In the genomic region with DNA sequence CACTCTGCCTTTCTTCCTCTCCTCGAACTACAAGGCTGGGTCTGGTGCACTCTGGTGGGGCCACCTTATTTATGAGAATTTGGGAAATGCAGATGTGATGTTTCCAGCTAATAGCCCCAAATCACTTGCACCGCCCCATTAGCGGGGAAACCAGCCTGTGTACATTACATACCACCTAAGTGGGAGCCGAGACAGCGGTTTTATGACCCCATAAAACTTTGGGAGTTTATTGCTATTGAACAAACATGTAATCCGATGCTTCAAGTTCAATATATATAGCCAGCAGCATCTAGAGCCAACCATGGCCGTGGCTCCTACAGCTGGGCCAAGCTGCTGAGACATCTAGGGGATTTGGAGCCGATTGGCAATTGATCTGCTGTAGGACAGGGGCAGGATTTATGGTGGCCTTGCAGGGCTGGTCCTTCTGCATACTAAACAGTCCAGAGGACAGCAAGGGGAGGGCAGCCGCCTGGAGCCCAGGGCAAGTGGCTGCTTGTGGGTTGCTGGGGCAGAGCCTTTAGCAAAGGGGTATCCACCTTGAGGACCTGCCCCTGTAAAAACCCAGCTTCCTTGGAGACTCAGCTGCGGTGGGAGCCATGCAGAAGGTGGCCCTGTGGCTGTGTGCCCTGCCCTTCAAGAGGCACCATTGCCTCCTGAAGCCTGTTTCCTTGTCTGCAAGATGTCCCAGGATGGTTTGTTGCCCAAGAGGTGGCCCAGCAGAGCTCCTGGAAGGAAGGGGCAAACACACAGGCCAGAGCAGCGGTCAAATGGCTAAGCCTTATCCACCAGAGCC, we compare ENCODE assay signal across 1 cellular context.
TF ChIP-seq lines count a peak whose summit lies in the region.

No MANE protein-coding gene starts in this region.

TF ChIP-seq in HEK293, 187 proteins besides CTCF, POLR2A, EP300 and RAD21 (continued from another document and continues in another):
- TF ChIP-seq KLF16 (tag by site-specific recombination; IDR thresholded peaks at IDR 0.05): no peak
- TF ChIP-seq ZNF146 (tag by site-specific recombination; IDR thresholded peaks at IDR 0.05): no peak
- TF ChIP-seq YY1 (tag by site-specific recombination; IDR thresholded peaks at IDR 0.05): no peak
- no peak for TF ChIP-seq ZNF777 (tag by site-specific recombination; IDR thresholded peaks at IDR 0.05; ENCODE audit: borderline replicate concordance)
- peak; percentile 56; the same call in 1 of the 2 replicates for TF ChIP-seq EGR2 (tag by site-specific recombination; IDR thresholded peaks at IDR 0.05; ENCODE audit: low read depth)
- no peak for TF ChIP-seq ZNF623 (tag by site-specific recombination; IDR thresholded peaks at IDR 0.05)
- TF ChIP-seq, protein P1, sequence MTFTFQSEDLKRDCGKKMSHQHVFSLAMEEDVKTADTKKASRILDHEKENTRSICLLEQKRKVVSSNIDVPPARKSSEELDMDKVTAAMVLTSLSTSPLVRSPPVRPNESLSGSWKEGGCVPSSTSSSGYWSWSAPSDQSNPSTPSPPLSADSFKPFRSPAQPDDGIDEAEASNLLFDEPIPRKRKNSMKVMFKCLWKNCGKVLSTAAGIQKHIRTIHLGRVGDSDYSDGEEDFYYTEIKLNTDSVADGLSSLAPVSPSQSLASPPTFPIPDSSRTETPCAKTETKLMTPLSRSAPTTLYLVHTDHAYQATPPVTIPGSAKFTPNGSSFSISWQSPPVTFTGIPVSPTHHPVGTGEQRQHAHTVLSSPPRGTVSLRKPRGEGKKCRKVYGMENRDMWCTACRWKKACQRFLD (tag by site-specific recombination; IDR thresholded peaks at IDR 0.05): no peak
- peak; percentile 92 for TF ChIP-seq OSR2 (tag by site-specific recombination; IDR thresholded peaks at IDR 0.05)
- TF ChIP-seq ZNF157 (tag by site-specific recombination; IDR thresholded peaks at IDR 0.05): no peak
- peak; percentile 69 for TF ChIP-seq ZBTB8A (tag by site-specific recombination; IDR thresholded peaks at IDR 0.05)
- no peak for TF ChIP-seq ZNF221 (tag by site-specific recombination; IDR thresholded peaks at IDR 0.05; ENCODE audit: borderline replicate concordance)
- no peak for TF ChIP-seq ZNF664 (tag by site-specific recombination; IDR thresholded peaks at IDR 0.05)
- TF ChIP-seq SP7 (tag by site-specific recombination; IDR thresholded peaks at IDR 0.05): peak; percentile 60; the same call in 1 of the 2 replicates
- no peak for TF ChIP-seq ZNF549 (tag by site-specific recombination; IDR thresholded peaks at IDR 0.05)
- TF ChIP-seq, protein P2, sequence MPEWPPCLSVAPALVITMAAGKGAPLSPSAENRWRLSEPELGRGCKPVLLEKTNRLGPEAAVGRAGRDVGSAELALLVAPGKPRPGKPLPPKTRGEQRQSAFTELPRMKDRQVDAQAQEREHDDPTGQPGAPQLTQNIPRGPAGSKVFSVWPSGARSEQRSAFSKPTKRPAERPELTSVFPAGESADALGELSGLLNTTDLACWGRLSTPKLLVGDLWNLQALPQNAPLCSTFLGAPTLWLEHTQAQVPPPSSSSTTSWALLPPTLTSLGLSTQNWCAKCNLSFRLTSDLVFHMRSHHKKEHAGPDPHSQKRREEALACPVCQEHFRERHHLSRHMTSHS (tag by site-specific recombination; IDR thresholded peaks at IDR 0.05): no peak
- TF ChIP-seq, protein P3, sequence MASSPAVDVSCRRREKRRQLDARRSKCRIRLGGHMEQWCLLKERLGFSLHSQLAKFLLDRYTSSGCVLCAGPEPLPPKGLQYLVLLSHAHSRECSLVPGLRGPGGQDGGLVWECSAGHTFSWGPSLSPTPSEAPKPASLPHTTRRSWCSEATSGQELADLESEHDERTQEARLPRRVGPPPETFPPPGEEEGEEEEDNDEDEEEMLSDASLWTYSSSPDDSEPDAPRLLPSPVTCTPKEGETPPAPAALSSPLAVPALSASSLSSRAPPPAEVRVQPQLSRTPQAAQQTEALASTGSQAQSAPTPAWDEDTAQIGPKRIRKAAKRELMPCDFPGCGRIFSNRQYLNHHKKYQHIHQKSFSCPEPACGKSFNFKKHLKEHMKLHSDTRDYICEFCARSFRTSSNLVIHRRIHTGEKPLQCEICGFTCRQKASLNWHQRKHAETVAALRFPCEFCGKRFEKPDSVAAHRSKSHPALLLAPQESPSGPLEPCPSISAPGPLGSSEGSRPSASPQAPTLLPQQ (tag by site-specific recombination; IDR thresholded peaks at IDR 0.05): peak; percentile 91
- peak; percentile 75 for TF ChIP-seq ZNF121 (tag by site-specific recombination; IDR thresholded peaks at IDR 0.05)
- no peak for TF ChIP-seq GFI1B (tag by site-specific recombination; IDR thresholded peaks at IDR 0.05)
- TF ChIP-seq ZNF16 (tag by site-specific recombination; IDR thresholded peaks at IDR 0.05; ENCODE audit: low read depth): no peak
- TF ChIP-seq ZNF830 (tag by site-specific recombination; IDR thresholded peaks at IDR 0.05; ENCODE audit: low read depth): no peak
- TF ChIP-seq ZNF426 (tag by site-specific recombination; IDR thresholded peaks at IDR 0.05): no peak
- TF ChIP-seq, protein P4, sequence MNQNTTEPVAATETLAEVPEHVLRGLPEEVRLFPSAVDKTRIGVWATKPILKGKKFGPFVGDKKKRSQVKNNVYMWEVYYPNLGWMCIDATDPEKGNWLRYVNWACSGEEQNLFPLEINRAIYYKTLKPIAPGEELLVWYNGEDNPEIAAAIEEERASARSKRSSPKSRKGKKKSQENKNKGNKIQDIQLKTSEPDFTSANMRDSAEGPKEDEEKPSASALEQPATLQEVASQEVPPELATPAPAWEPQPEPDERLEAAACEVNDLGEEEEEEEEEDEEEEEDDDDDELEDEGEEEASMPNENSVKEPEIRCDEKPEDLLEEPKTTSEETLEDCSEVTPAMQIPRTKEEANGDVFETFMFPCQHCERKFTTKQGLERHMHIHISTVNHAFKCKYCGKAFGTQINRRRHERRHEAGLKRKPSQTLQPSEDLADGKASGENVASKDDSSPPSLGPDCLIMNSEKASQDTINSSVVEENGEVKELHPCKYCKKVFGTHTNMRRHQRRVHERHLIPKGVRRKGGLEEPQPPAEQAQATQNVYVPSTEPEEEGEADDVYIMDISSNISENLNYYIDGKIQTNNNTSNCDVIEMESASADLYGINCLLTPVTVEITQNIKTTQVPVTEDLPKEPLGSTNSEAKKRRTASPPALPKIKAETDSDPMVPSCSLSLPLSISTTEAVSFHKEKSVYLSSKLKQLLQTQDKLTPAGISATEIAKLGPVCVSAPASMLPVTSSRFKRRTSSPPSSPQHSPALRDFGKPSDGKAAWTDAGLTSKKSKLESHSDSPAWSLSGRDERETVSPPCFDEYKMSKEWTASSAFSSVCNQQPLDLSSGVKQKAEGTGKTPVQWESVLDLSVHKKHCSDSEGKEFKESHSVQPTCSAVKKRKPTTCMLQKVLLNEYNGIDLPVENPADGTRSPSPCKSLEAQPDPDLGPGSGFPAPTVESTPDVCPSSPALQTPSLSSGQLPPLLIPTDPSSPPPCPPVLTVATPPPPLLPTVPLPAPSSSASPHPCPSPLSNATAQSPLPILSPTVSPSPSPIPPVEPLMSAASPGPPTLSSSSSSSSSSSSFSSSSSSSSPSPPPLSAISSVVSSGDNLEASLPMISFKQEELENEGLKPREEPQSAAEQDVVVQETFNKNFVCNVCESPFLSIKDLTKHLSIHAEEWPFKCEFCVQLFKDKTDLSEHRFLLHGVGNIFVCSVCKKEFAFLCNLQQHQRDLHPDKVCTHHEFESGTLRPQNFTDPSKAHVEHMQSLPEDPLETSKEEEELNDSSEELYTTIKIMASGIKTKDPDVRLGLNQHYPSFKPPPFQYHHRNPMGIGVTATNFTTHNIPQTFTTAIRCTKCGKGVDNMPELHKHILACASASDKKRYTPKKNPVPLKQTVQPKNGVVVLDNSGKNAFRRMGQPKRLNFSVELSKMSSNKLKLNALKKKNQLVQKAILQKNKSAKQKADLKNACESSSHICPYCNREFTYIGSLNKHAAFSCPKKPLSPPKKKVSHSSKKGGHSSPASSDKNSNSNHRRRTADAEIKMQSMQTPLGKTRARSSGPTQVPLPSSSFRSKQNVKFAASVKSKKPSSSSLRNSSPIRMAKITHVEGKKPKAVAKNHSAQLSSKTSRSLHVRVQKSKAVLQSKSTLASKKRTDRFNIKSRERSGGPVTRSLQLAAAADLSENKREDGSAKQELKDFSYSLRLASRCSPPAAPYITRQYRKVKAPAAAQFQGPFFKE (tag by site-specific recombination; IDR thresholded peaks at IDR 0.05; ENCODE audit: borderline replicate concordance): no peak
- no peak for TF ChIP-seq ZNF354C (tag by site-specific recombination; IDR thresholded peaks at IDR 0.05; ENCODE audit: borderline replicate concordance, low read depth)
- no peak for TF ChIP-seq ZNF23 (tag by site-specific recombination; IDR thresholded peaks at IDR 0.05; ENCODE audit: borderline replicate concordance)
- no peak for TF ChIP-seq ZNF394 (tag by site-specific recombination; IDR thresholded peaks at IDR 0.05; ENCODE audit: borderline replicate concordance)
- TF ChIP-seq ZNF211 (tag by site-specific recombination; IDR thresholded peaks at IDR 0.05; ENCODE audit: low read depth): no peak
- TF ChIP-seq, protein P5, sequence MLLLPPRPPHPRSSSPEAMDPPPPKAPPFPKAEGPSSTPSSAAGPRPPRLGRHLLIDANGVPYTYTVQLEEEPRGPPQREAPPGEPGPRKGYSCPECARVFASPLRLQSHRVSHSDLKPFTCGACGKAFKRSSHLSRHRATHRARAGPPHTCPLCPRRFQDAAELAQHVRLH (tag by site-specific recombination; IDR thresholded peaks at IDR 0.05): 0 out of 2 replicates have a peak, but pooled peaks have one; percentile 40
- TF ChIP-seq ZBTB1 (tag by site-specific recombination; IDR thresholded peaks at IDR 0.05): no peak
- peak; percentile 85 for TF ChIP-seq ZSCAN30 (tag by site-specific recombination; IDR thresholded peaks at IDR 0.05)
- TF ChIP-seq, protein P6, sequence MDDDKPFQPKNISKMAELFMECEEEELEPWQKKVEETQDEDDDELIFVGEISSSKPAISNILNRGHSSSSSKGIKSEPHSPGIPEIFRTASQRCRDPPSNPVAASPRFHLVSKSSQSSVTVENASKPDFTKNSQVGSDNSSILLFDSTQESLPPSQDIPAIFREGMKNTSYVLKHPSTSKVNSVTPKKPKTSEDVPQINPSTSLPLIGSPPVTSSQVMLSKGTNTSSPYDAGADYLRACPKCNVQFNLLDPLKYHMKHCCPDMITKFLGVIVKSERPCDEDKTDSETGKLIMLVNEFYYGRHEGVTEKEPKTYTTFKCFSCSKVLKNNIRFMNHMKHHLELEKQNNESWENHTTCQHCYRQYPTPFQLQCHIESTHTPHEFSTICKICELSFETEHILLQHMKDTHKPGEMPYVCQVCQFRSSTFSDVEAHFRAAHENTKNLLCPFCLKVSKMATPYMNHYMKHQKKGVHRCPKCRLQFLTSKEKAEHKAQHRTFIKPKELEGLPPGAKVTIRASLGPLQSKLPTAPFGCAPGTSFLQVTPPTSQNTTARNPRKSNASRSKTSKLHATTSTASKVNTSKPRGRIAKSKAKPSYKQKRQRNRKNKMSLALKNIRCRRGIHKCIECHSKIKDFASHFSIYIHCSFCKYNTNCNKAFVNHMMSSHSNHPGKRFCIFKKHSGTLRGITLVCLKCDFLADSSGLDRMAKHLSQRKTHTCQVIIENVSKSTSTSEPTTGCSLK (tag by site-specific recombination; IDR thresholded peaks at IDR 0.05): no peak
- no peak for TF ChIP-seq ZNF169 (tag by site-specific recombination; IDR thresholded peaks at IDR 0.05)
- TF ChIP-seq ZNF202 (tag by site-specific recombination; IDR thresholded peaks at IDR 0.05; ENCODE audit: borderline replicate concordance): no peak
- TF ChIP-seq, protein P7, sequence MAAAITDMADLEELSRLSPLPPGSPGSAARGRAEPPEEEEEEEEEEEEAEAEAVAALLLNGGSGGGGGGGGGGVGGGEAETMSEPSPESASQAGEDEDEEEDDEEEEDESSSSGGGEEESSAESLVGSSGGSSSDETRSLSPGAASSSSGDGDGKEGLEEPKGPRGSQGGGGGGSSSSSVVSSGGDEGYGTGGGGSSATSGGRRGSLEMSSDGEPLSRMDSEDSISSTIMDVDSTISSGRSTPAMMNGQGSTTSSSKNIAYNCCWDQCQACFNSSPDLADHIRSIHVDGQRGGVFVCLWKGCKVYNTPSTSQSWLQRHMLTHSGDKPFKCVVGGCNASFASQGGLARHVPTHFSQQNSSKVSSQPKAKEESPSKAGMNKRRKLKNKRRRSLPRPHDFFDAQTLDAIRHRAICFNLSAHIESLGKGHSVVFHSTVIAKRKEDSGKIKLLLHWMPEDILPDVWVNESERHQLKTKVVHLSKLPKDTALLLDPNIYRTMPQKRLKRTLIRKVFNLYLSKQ (tag by site-specific recombination; IDR thresholded peaks at IDR 0.05; ENCODE audit: borderline replicate concordance): no peak
- TF ChIP-seq, protein P8, sequence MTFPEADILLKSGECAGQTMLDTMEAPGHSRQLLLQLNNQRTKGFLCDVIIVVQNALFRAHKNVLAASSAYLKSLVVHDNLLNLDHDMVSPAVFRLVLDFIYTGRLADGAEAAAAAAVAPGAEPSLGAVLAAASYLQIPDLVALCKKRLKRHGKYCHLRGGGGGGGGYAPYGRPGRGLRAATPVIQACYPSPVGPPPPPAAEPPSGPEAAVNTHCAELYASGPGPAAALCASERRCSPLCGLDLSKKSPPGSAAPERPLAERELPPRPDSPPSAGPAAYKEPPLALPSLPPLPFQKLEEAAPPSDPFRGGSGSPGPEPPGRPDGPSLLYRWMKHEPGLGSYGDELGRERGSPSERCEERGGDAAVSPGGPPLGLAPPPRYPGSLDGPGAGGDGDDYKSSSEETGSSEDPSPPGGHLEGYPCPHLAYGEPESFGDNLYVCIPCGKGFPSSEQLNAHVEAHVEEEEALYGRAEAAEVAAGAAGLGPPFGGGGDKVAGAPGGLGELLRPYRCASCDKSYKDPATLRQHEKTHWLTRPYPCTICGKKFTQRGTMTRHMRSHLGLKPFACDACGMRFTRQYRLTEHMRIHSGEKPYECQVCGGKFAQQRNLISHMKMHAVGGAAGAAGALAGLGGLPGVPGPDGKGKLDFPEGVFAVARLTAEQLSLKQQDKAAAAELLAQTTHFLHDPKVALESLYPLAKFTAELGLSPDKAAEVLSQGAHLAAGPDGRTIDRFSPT (tag by site-specific recombination; IDR thresholded peaks at IDR 0.05): peak; percentile 74
- TF ChIP-seq ZNF302 (tag by site-specific recombination; IDR thresholded peaks at IDR 0.05; ENCODE audit: low read depth): no peak
- TF ChIP-seq ZNF658 (tag by site-specific recombination; IDR thresholded peaks at IDR 0.05): no peak
- TF ChIP-seq ZNF596 (tag by site-specific recombination; IDR thresholded peaks at IDR 0.05): no peak
- no peak for TF ChIP-seq ZNF266 (tag by site-specific recombination; IDR thresholded peaks at IDR 0.05; ENCODE audit: low read depth)
- no peak for TF ChIP-seq ZNF521 (tag by site-specific recombination; IDR thresholded peaks at IDR 0.05)
- TF ChIP-seq, protein P9, sequence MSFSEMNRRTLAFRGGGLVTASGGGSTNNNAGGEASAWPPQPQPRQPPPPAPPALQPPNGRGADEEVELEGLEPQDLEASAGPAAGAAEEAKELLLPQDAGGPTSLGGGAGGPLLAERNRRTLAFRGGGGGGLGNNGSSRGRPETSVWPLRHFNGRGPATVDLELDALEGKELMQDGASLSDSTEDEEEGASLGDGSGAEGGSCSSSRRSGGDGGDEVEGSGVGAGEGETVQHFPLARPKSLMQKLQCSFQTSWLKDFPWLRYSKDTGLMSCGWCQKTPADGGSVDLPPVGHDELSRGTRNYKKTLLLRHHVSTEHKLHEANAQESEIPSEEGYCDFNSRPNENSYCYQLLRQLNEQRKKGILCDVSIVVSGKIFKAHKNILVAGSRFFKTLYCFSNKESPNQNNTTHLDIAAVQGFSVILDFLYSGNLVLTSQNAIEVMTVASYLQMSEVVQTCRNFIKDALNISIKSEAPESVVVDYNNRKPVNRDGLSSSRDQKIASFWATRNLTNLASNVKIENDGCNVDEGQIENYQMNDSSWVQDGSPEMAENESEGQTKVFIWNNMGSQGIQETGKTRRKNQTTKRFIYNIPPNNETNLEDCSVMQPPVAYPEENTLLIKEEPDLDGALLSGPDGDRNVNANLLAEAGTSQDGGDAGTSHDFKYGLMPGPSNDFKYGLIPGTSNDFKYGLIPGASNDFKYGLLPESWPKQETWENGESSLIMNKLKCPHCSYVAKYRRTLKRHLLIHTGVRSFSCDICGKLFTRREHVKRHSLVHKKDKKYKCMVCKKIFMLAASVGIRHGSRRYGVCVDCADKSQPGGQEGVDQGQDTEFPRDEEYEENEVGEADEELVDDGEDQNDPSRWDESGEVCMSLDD (tag by site-specific recombination; IDR thresholded peaks at IDR 0.05): no peak
